In genomic region chr12:79673334-79673733, GRCh38 we compare ENCODE assay signal across 19 cellular contexts. TPM values are rescaled to one million over a fixed set of nuclear protein-coding genes. Genes with fewer than 3 reads are reported as not detected.
A peak's percentile ranks its signal among the peaks of the same experiment; 100 is the strongest.
DNase-seq lines count a peak whose midpoint lies in the region; ATAC-seq, FAIRE-seq and TF ChIP-seq lines count a peak whose summit lies in the region.
"Had no signal": no experiment of that assay in that cellular context is flagged by ENCODE, and none has a peak within 500 bp of the region (broad histone marks: within the 10 kb centered on the region; RNA-seq: fewer than 3 reads in every experiment).

No MANE protein-coding gene starts in this region.

- H2AFZ ChIP-seq in smooth muscle cell (ENCODE audit: low read depth) (no peak overlapping the region), HepG2 (ENCODE audit: low read length) (no peak overlapping the region)

- no peaks in the 10 kb centered on the region for H3F3A ChIP-seq in smooth muscle cell (ENCODE audit: low read depth)

- ATAC-seq in esophagus mucosa = peak; percentile 95
- no peak for ATAC-seq in HepG2
- ATAC-seq: heart right ventricle had no signal

- FAIRE-seq in HepG2 (lab: Jason Lieb, UNC) = no peak
- FAIRE-seq: GM12892 had no signal

- H3K79me2 ChIP-seq in smooth muscle cell (ENCODE audit: low read depth) (peaks cover 100% of the 10 kb centered on the region), HepG2 (ENCODE audit: insufficient read depth, low read length) (peaks cover 98% of the 10 kb centered on the region)

- no peak for TF ChIP-seq CTCF in smooth muscle cell (IDR thresholded peaks at IDR 0.05; ENCODE audit: borderline replicate concordance, insufficient read depth, poor library complexity, severe bottlenecking)
- TF ChIP-seq CTCF in HepG2 (CRISPR knock-in tag; IDR thresholded peaks at IDR 0.05) = no peak

- no peaks in the 10 kb centered on the region for H3K36me3 ChIP-seq in smooth muscle cell (ENCODE audit: low read depth)
- peaks cover 0 to 7% of the 10 kb centered on the region in 2 experiments; a peak in 3 of 5 replicates for H3K36me3 ChIP-seq in HepG2 (replicated peaks in 1 of 2; ENCODE audit: control insufficient read depth in 1 of 2, insufficient read depth in 2 of 2, low read length in 2 of 2)
- H3K36me3 ChIP-seq: heart right ventricle, sigmoid colon had no signal

- H3K4me1 ChIP-seq in smooth muscle cell (ENCODE audit: low read depth) (peaks cover 16% of the 10 kb centered on the region), HepG2 (ENCODE audit: insufficient read depth, low read length) (peaks cover 43% of the 10 kb centered on the region)

- H3K9me3 ChIP-seq in smooth muscle cell (replicated peaks; ENCODE audit: low read depth) (no peaks in the 10 kb centered on the region), HepG2 (ENCODE audit: low read length) (no peaks in the 10 kb centered on the region)
- H3K9me3 ChIP-seq: sigmoid colon had no signal

- H4K20me1 ChIP-seq in smooth muscle cell (ENCODE audit: low read depth) (peaks cover 89% of the 10 kb centered on the region), HepG2 (ENCODE audit: insufficient read depth, low read length) (peaks cover 85% of the 10 kb centered on the region)

- peak overlapping the region; percentile 61 for H3K27ac ChIP-seq in smooth muscle cell (ENCODE audit: low read depth)
- H3K27ac ChIP-seq in HepG2 (ENCODE audit: extremely low read length, insufficient read depth, low read length) = no peak overlapping the region
- H3K27ac ChIP-seq: 22Rv1, heart right ventricle, sigmoid colon, VCaP had no signal

- intact Hi-C loops in HepG2 (cut with micrococcal nuclease; ENCODE audit: unreplicated experiment) = no loop called here

- no TSS peak for BruUV-seq in HepG2 (replicated peaks; lab: Mats Ljungman, UMichigan)

- TF ChIP-seq EP300 in HepG2 (IDR thresholded peaks at IDR 0.05; ENCODE audit: low read depth in 2 of 2, low read length in 2 of 2) = no peak
- TF ChIP-seq EP300 in HepG2 (CRISPR knock-in tag; IDR thresholded peaks at IDR 0.05; ENCODE audit: borderline replicate concordance) = no peak

- CTCF ChIA-PET in HepG2 (lab: Yijun Ruan, JAX; ENCODE audit: low intra/inter-chr PET ratio, low total read pairs) = no interaction called here

- H3K4me2 ChIP-seq in smooth muscle cell (no peak overlapping the region), HepG2 (ENCODE audit: low read depth, low read length) (no peak overlapping the region)

- H3K4me3 ChIP-seq in smooth muscle cell = no peak overlapping the region
- no peak overlapping the region for H3K4me3 ChIP-seq in HepG2 (replicated peaks in 1 of 3; ENCODE audit: insufficient read depth in 1 of 3, low read depth in 2 of 3, low read length in 3 of 3)
- H3K4me3 ChIP-seq: heart right ventricle, sigmoid colon had no signal

- no peak for TF ChIP-seq RAD21 in HepG2 (CRISPR knock-in tag; IDR thresholded peaks at IDR 0.05)

- POLR2A ChIA-PET in HepG2 (lab: Yijun Ruan, JAX) = no interaction called here

- H3K27me3 ChIP-seq in smooth muscle cell (ENCODE audit: low read depth) (no peaks in the 10 kb centered on the region), HepG2 (ENCODE audit: control insufficient read depth in 1 of 2, insufficient read depth in 2 of 2, low read length in 2 of 2) (no peaks in the 10 kb centered on the region)
- H3K27me3 ChIP-seq: heart right ventricle, sigmoid colon had no signal

- in situ Hi-C loops in HepG2 (cut with HindIII; ENCODE audit: extremely low pct_ligation_motif_present, low pct_unique_long_range_greater_than_20kb) = no loop called here

- DNase-seq in DMS 273 (lab: John Stamatoyannopoulos, UW; ENCODE audit: unreplicated experiment) (peak; percentile 12), DMS 273 treated with DMSO at 0.1 percent for 48 hours (lab: John Stamatoyannopoulos, UW) (no peak), NCI-H510A treated with DMSO at 0.1 percent for 48 hours (lab: John Stamatoyannopoulos, UW) (peak; percentile 53), smooth muscle cell (lab: John Stamatoyannopoulos, UW; ENCODE audit: unreplicated experiment) (no peak), AML-193 (lab: John Stamatoyannopoulos, UW) (no peak), NCI-H526 treated with DMSO at 0.1 percent for 48 hours (lab: John Stamatoyannopoulos, UW) (no peak), HepG2 (ENCODE audit: low spot score) (no peak)
- DNase-seq: activated naive CD8-positive, alpha-beta T cell treated with anti-CD3 and anti-CD28 coated beads for 36 hours; central memory CD4-positive, alpha-beta T cell; EL; heart right ventricle; NCI-H1436 treated with DMSO at 0.1 percent for 48 hours; sigmoid colon; stimulated activated CD4-positive, alpha-beta T cell treated with anti-CD3 and anti-CD28 coated beads, Interleukin-4, amount 100 ng/mL, for 4 hours; stimulated activated naive CD4-positive, alpha-beta T cell had no signal

- 90% methylated on average over 4 of the region's 4 CpGs for WGBS in smooth muscle cell (ENCODE audit: low lambda C conversion rate)
- WGBS in HepG2 (ENCODE audit: low lambda C conversion rate) = 100% methylated on average over 4 of the region's 4 CpGs

- H3K9ac ChIP-seq in smooth muscle cell (ENCODE audit: low read depth) (no peak overlapping the region), HepG2 (ENCODE audit: insufficient read depth, low read depth, low read length) (no peak overlapping the region)

- TF ChIP-seq POLR2A in HepG2 (IDR thresholded peaks at IDR 0.05; ENCODE audit: insufficient read depth in 1 of 2, low read depth in 2 of 2, low read length in 2 of 2) = no peak

TF ChIP-seq in HepG2, 621 proteins besides CTCF, POLR2A, EP300 and RAD21 (continues in another document):
- TF ChIP-seq ZNF790 (CRISPR knock-in tag; IDR thresholded peaks at IDR 0.05; ENCODE audit: borderline replicate concordance) (no peak), CEBPB (IDR thresholded peaks at IDR 0.05; ENCODE audit: borderline replicate concordance, low read depth, low read length) (no peak), DZIP1 (CRISPR knock-in tag; IDR thresholded peaks at IDR 0.05) (no peak), DMAP1 (CRISPR knock-in tag; IDR thresholded peaks at IDR 0.05) (no peak)

RNA-seq across cellular contexts. Expression of gene PAWR, which starts 17.4 kb away (rescaled TPM):
- total RNA-seq in esophagus mucosa (55.9 TPM), smooth muscle cell (45.4 and 59.7 TPM in 2 replicates), HepG2 (2016; rRNA removed; fragmentation: Illumina TruSeq; extraction: Trizol) (36.1 and 37.4 TPM in 2 replicates)
- polyA plus RNA-seq in smooth muscle cell (33.1 and 64.1 TPM in 2 replicates), HepG2 (2011; rRNA removed) (23.1 and 29.1 TPM in 2 replicates)
- total RNA-seq in HepG2 (2016; cell fraction: cytosol; rRNA removed; fragmentation: Illumina TruSeq; extraction: Trizol; ENCODE audit: low read depth) = 11.2 and 13.0 TPM in 2 replicates
- 37.3 and 40.1 TPM in 2 replicates for total RNA-seq in HepG2 (2016; cell fraction: insoluble cytoplasmic fraction; rRNA removed; fragmentation: Illumina TruSeq; extraction: Trizol)
- total RNA-seq in HepG2 (2016; cell fraction: membrane; rRNA removed; fragmentation: Illumina TruSeq; extraction: Trizol) = 14.1 and 16.8 TPM in 2 replicates
- 46.8 and 49.1 TPM in 2 replicates for total RNA-seq in HepG2 (2016; cell fraction: nucleus; rRNA removed; fragmentation: Illumina TruSeq; extraction: Trizol)
- 7.1 and 8.4 TPM in 2 replicates for polyA plus RNA-seq in HepG2 (2011; cell fraction: cytosol; rRNA removed)
- 36.4 and 41.9 TPM in 2 replicates for polyA plus RNA-seq in HepG2 (2011; cell fraction: nucleus; rRNA removed)
- 58.2 and 68.4 TPM in 2 replicates for polyA plus RNA-seq in HepG2 (2012)
- 6.8 and 7.8 TPM in 2 replicates for polyA plus RNA-seq in HepG2 (2016; cell fraction: cytosol; fragmentation: Illumina TruSeq; extraction: Trizol; ENCODE audit: low read depth)
- 33.4 and 33.7 TPM in 2 replicates for polyA plus RNA-seq in HepG2 (2016; cell fraction: insoluble cytoplasmic fraction; fragmentation: Illumina TruSeq; extraction: Trizol; ENCODE audit: low read depth)
- 11.0 and 13.3 TPM in 2 replicates for polyA plus RNA-seq in HepG2 (2016; cell fraction: membrane; fragmentation: Illumina TruSeq; extraction: Trizol; ENCODE audit: low read depth)
- 75.9 and 78.0 TPM in 2 replicates for polyA plus RNA-seq in HepG2 (2016; cell fraction: nucleus; fragmentation: Illumina TruSeq; extraction: Trizol; ENCODE audit: insufficient read depth, low read depth)
- polyA minus RNA-seq in HepG2 (2011; rRNA and poly(A)+ RNA removed; ENCODE audit: low replicate concordance) = 13.7 and 19.1 TPM in 2 replicates
- 17.4 and 18.3 TPM in 2 replicates for polyA minus RNA-seq in HepG2 (2011; cell fraction: cytosol; rRNA and poly(A)+ RNA removed)
- 162 and 198 TPM in 2 replicates for polyA minus RNA-seq in HepG2 (2011; cell fraction: nucleus; rRNA and poly(A)+ RNA removed)

Comparison
In these comparisons a context has a peak if more than half of its experiments do, and no peak if none do; other contexts are left out.
1. DNase-seq: peak in DMS 273 (single experiment) and NCI-H510A treated with DMSO at 0.1 percent for 48 hours (single experiment); none in DMS 273 treated with DMSO at 0.1 percent for 48 hours (single experiment), smooth muscle cell (single experiment), AML-193 (0 of 2), NCI-H526 treated with DMSO at 0.1 percent for 48 hours (single experiment) and HepG2 (single experiment).